In the genomic region with DNA sequence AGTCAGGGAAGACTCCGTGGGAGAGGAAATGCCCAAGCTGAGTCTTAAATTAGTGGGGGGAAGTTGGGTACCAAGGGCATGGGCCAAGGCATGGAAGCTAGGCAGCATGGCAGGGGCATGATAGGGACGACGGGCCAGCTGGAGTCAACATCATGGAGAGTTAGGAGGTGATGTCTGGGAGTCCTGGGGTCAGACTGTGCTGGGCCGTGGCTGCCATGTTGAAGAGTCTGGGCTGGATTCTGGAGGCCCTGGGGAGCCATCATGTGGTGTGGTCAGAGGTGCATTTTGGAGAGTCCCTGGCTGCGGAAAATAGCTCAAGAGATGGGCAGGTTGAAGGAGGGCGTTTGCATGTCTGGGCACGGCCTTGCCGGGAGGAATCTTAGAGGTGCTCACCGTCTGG, we compare ENCODE assay signal across 33 cellular contexts.
"Had no signal": no experiment of that assay in that cellular context is flagged by ENCODE, and none has a peak within 500 bp of the region (broad histone marks: within the 10 kb centered on the region; RNA-seq: fewer than 3 reads in every experiment).

No MANE protein-coding gene starts in this region.

- H3K4me1 Mint-ChIP-seq: activated naive CD4-positive, alpha-beta T cell treated with anti-CD3 and anti-CD28 coated beads, Interleukin-2, amount 50 U/mL, for 24 hours; activated T-helper 17 cell treated with anti-CD3 and anti-CD28 coated beads, Interleukin-2, amount 50 U/mL, for 72 hours; mesothelial cell of epicardium had no signal

- H3K4me2 ChIP-seq: hepatocyte had no signal

- H3K27me3 Mint-ChIP-seq: activated CD4-positive, alpha-beta T cell treated with anti-CD3 and anti-CD28 coated beads, Interleukin-2, amount 10 ng/mL, durations not matched to agents 7 days and 5 days; activated CD8-positive, alpha-beta T cell treated with anti-CD3 and anti-CD28 coated beads for 36 hours; activated naive CD4-positive, alpha-beta T cell treated with anti-CD3 and anti-CD28 coated beads, Interleukin-2, amount 50 U/mL, for 24 hours; activated T-helper 17 cell treated with anti-CD3 and anti-CD28 coated beads, Interleukin-2, amount 50 U/mL, for 72 hours; effector memory CD8-positive, alpha-beta T cell; naive B cell; stimulated activated naive CD8-positive, alpha-beta T cell treated with anti-CD3 and anti-CD28 coated beads, Interleukin-15, Interleukin-2, amounts not matched to agents 100 ng/mL and 50 ng/mL, for 24 hours had no signal

- FAIRE-seq: endothelial cell of umbilical vein, kidney, urothelium cell line had no signal

- DNase-seq: activated CD4-positive, alpha-beta T cell treated with anti-CD3 and anti-CD28 coated beads for 1 hour; activated CD4-positive, alpha-beta T cell treated with anti-CD3 and anti-CD28 coated beads, Interleukin-2, amount 10 ng/mL, durations not matched to agents 7 days and 5 days; activated CD8-positive, alpha-beta T cell treated with anti-CD3 and anti-CD28 coated beads for 36 hours; activated gamma-delta T cell treated with Interleukin-2 at 50 U/mL for 16 hours; activated T-cell treated with anti-CD3 and anti-CD28 coated beads, Interleukin-2, amount 50 U/mL, for 4 hours; adrenal gland; aorta; body of pancreas; cerebellar nuclear complex; colonic mucosa; dorsolateral prefrontal cortex; effector memory CD8-positive, alpha-beta T cell; kidney; left colon; mammary epithelial cell; naive B cell; posterior cingulate gyrus; right cardiac atrium; spleen; T-helper 17 cell; T1000; trophoblast cell; WERI-Rb-1 had no signal

- H3K36me3 Mint-ChIP-seq: activated naive CD4-positive, alpha-beta T cell treated with anti-CD3 and anti-CD28 coated beads, Interleukin-2, amount 50 U/mL, for 24 hours; mesothelial cell of epicardium had no signal

- H2AFZ ChIP-seq: hepatocyte had no signal

- H3K4me3 Mint-ChIP-seq: activated CD4-positive, alpha-beta T cell treated with anti-CD3 and anti-CD28 coated beads, Interleukin-2, amount 10 ng/mL, durations not matched to agents 7 days and 5 days; activated CD8-positive, alpha-beta T cell treated with anti-CD3 and anti-CD28 coated beads for 36 hours; activated naive CD4-positive, alpha-beta T cell treated with anti-CD3 and anti-CD28 coated beads, Interleukin-2, amount 50 U/mL, for 24 hours; activated T-cell treated with anti-CD3 and anti-CD28 coated beads, Interleukin-2, amount 50 U/mL, for 4 hours; activated T-helper 17 cell treated with anti-CD3 and anti-CD28 coated beads, Interleukin-2, amount 50 U/mL, for 72 hours; effector memory CD8-positive, alpha-beta T cell; mesothelial cell of epicardium; stimulated activated naive CD8-positive, alpha-beta T cell treated with anti-CD3 and anti-CD28 coated beads, Interleukin-15, Interleukin-2, amounts not matched to agents 100 ng/mL and 50 ng/mL, for 24 hours; T-helper 17 cell had no signal

- H3K27ac ChIP-seq: adrenal gland, body of pancreas, cardiac muscle cell, colonic mucosa, dorsolateral prefrontal cortex, gastroesophageal sphincter, hepatocyte, spleen, thoracic aorta, WERI-Rb-1 had no signal

- H3K9me3 ChIP-seq: adrenal gland, body of pancreas, colonic mucosa, gastroesophageal sphincter, spleen, thoracic aorta had no signal

- H3K9me3 Mint-ChIP-seq: activated CD4-positive, alpha-beta T cell treated with anti-CD3 and anti-CD28 coated beads, Interleukin-2, amount 10 ng/mL, durations not matched to agents 7 days and 5 days; activated CD8-positive, alpha-beta T cell treated with anti-CD3 and anti-CD28 coated beads for 36 hours; activated naive CD4-positive, alpha-beta T cell treated with anti-CD3 and anti-CD28 coated beads, Interleukin-2, amount 50 U/mL, for 24 hours; activated T-cell treated with anti-CD3 and anti-CD28 coated beads, Interleukin-2, amount 50 U/mL, for 4 hours; activated T-helper 17 cell treated with anti-CD3 and anti-CD28 coated beads, Interleukin-2, amount 50 U/mL, for 72 hours; effector memory CD8-positive, alpha-beta T cell; mesothelial cell of epicardium; naive B cell; stimulated activated naive CD8-positive, alpha-beta T cell treated with anti-CD3 and anti-CD28 coated beads, Interleukin-15, Interleukin-2, amounts not matched to agents 100 ng/mL and 50 ng/mL, for 24 hours had no signal

- H3K4me1 ChIP-seq: adrenal gland, body of pancreas, colonic mucosa, gastroesophageal sphincter had no signal

- H3K27me3 ChIP-seq: adrenal gland, body of pancreas, cardiac muscle cell, colonic mucosa, gastroesophageal sphincter, hepatocyte, spleen had no signal

- H3K79me2 ChIP-seq: hepatocyte had no signal

- H3K4me3 ChIP-seq: adrenal gland, body of pancreas, cardiac muscle cell, colonic mucosa, dorsolateral prefrontal cortex, gastroesophageal sphincter, hepatocyte, spleen, thoracic aorta had no signal

- H3K27ac Mint-ChIP-seq: activated CD4-positive, alpha-beta T cell treated with anti-CD3 and anti-CD28 coated beads, Interleukin-2, amount 10 ng/mL, durations not matched to agents 7 days and 5 days; activated CD8-positive, alpha-beta T cell treated with anti-CD3 and anti-CD28 coated beads for 36 hours; activated naive CD4-positive, alpha-beta T cell treated with anti-CD3 and anti-CD28 coated beads, Interleukin-2, amount 50 U/mL, for 24 hours; activated T-helper 17 cell treated with anti-CD3 and anti-CD28 coated beads, Interleukin-2, amount 50 U/mL, for 72 hours; effector memory CD8-positive, alpha-beta T cell; mesothelial cell of epicardium; stimulated activated naive CD8-positive, alpha-beta T cell treated with anti-CD3 and anti-CD28 coated beads, Interleukin-15, Interleukin-2, amounts not matched to agents 100 ng/mL and 50 ng/mL, for 24 hours; T-helper 17 cell had no signal

- ATAC-seq: activated CD8-positive, alpha-beta T cell treated with anti-CD3 and anti-CD28 coated beads for 36 hours; activated T-cell treated with anti-CD3 and anti-CD28 coated beads, Interleukin-2, amount 50 U/mL, for 4 hours; activated T-helper 17 cell treated with anti-CD3 and anti-CD28 coated beads, Interleukin-2, amount 50 U/mL, for 72 hours; body of pancreas; effector memory CD8-positive, alpha-beta T cell; gastroesophageal sphincter; left colon; right cardiac atrium; T-helper 17 cell had no signal

- H3K36me3 ChIP-seq: adrenal gland, cardiac muscle cell, colonic mucosa, gastroesophageal sphincter, thoracic aorta, WERI-Rb-1 had no signal
